Comparison of ENCODE assay signal across 8 cellular contexts in the genomic region with DNA sequence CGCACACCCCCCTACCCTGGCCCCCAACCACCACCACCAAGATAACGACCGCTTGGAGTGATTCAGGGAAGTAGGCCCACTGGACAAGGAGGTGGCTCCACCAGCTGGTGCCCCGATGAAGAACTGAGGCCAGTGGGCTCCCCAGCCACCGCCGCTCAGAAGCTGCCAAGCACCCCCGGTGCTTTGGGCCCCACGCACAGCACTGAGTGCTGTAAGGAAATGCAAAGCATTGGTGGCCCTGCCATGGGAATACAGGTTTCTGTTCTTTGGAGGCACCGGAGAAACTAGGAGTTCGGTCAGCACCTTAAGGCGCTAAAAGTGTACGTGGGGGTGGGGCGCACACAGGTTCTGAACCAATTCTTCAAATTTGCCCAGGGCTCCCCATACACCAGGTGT. TPM values are rescaled to one million over a fixed set of nuclear protein-coding genes. Genes with fewer than 3 reads are reported as not detected.
DNase-seq lines count a peak whose midpoint lies in the region; ATAC-seq and TF ChIP-seq lines count a peak whose summit lies in the region.

No MANE protein-coding gene starts in this region.

- BruUV-seq in Calu3 (replicated peaks; lab: Mats Ljungman, UMichigan): no TSS peak

- H3K27ac Mint-ChIP-seq in Calu3 (ENCODE audit: unreplicated experiment): peak overlapping the region; percentile 74
- H3K27ac Mint-ChIP-seq in T-cell: no peak overlapping the region
- H3K27ac Mint-ChIP-seq in osteocyte (ENCODE audit: unreplicated experiment): peak overlapping the region; percentile 94

- intact Hi-C loops in Calu3 (cut with micrococcal nuclease; ENCODE audit: unreplicated experiment): loop anchor here (2.0 to 5.0 kb wide), 2 partner anchors 57 to 127 kb away; partner anchors contain the start of gene ME3

- CTCF ChIA-PET in Calu3 (lab: Charles Lee) (interaction anchor here (0.6 to 0.7 kb wide), 2 partner anchors 124 to 301 kb away, joined by 6 read pairs; no protein-coding TSS in a partner anchor), T-cell (lab: Charles Lee) (no interaction called here), GM10248 (lab: Yijun Ruan, JAX) (interaction anchor here (1.4 to 1.9 kb wide), 3 partner anchors 10 to 343 kb away, joined by 3 to 5 read pairs (median 5); no protein-coding TSS in a partner anchor)

- peak overlapping the region; percentile 73 for H3K4me3 ChIP-seq in fibroblast of villous mesenchyme (ENCODE audit: low read depth, low read length)

- peaks cover 5% of the 10 kb centered on the region for H3K4me1 Mint-ChIP-seq in Calu3 (ENCODE audit: low read depth, unreplicated experiment)
- H3K4me1 Mint-ChIP-seq in T-cell: peaks cover 5 to 6% (median 5%) of the 10 kb centered on the region in 3 donors
- peaks cover 66% of the 10 kb centered on the region for H3K4me1 Mint-ChIP-seq in osteocyte (ENCODE audit: unreplicated experiment)

- H3K9me3 Mint-ChIP-seq in Calu3 (ENCODE audit: low read depth, unreplicated experiment) (no peaks in the 10 kb centered on the region), T-cell (no peaks in the 10 kb centered on the region), osteocyte (ENCODE audit: unreplicated experiment) (no peaks in the 10 kb centered on the region)

- POLR2A ChIA-PET in T-cell (lab: Charles Lee): no interaction called here
- POLR2A ChIA-PET in GM10248 (lab: Yijun Ruan, JAX): no interaction called here

- no peak for DNase-seq in Calu3
- DNase-seq in T-cell: no peak
- DNase-seq in fibroblast of villous mesenchyme (ENCODE audit: low read depth): no peak
- DNase-seq in osteocyte (ENCODE audit: extremely low spot score, unreplicated experiment): no peak
- DNase-seq in stimulated activated CD4-positive, alpha-beta T cell treated with anti-CD3 and anti-CD28 coated beads, Interleukin-15, amount 100 ng/mL, for 24 hours: no peak
- DNase-seq in HuH-7.5 (ENCODE audit: low spot score): no peak
- no peak for DNase-seq in NCI-H2029 treated with DMSO at 0.1 percent for 48 hours (lab: John Stamatoyannopoulos, UW)
- DNase-seq in GM10248 (ENCODE audit: extremely low spot score): no peak

- TF ChIP-seq CTCF in Calu3 (IDR thresholded peaks at IDR 0.05; ENCODE audit: unreplicated experiment) (no peak), fibroblast of villous mesenchyme (IDR thresholded peaks at IDR 0.05; ENCODE audit: insufficient read depth, low read depth, low read length) (no peak), osteocyte (IDR thresholded peaks at IDR 0.05) (peak; percentile 45), GM10248 (IDR thresholded peaks at IDR 0.05; ENCODE audit: control extremely low read depth, extremely low read depth, low read depth, missing control alignments) (no peak)

- no peak for ATAC-seq in T-cell (replicated peaks in 1 of 4)

- no peaks in the 10 kb centered on the region for H3K27me3 Mint-ChIP-seq in Calu3 (ENCODE audit: unreplicated experiment)
- peaks cover 41 to 48% of the 10 kb centered on the region in 2 donors for H3K27me3 Mint-ChIP-seq in T-cell
- no peaks in the 10 kb centered on the region for H3K27me3 Mint-ChIP-seq in osteocyte (ENCODE audit: unreplicated experiment)

- peaks cover 16% of the 10 kb centered on the region for H3K36me3 Mint-ChIP-seq in Calu3 (ENCODE audit: insufficient read depth, unreplicated experiment)
- H3K36me3 Mint-ChIP-seq in T-cell: no peaks in the 10 kb centered on the region
- peaks cover 3% of the 10 kb centered on the region for H3K36me3 Mint-ChIP-seq in osteocyte (ENCODE audit: unreplicated experiment)

- H3K4me3 Mint-ChIP-seq in Calu3 (ENCODE audit: low read depth, unreplicated experiment) (peak overlapping the region; percentile 74), T-cell (peak overlapping the region; percentile 39 to 65 (median 42)), osteocyte (ENCODE audit: unreplicated experiment) (peak overlapping the region; percentile 76)

RNA-seq across cellular contexts. Expression of gene PRSS23, which starts 0.7 kb away (rescaled TPM):
- total RNA-seq in Calu3 (2022): 13.9 and 14.5 TPM in 2 replicates
- total RNA-seq in T-cell: 1 to 10 TPM; 1.3 to 4.3 (median 1.6) TPM
- 131 and 136 TPM in 2 replicates for total RNA-seq in fibroblast of villous mesenchyme
- 545 and 556 TPM in 2 replicates for total RNA-seq in osteocyte

Comparison
In these comparisons a context has a peak if more than half of its experiments do, and no peak if none do; other contexts are left out.
1. H3K27ac Mint-ChIP-seq: peak in Calu3 (single experiment) and osteocyte (single experiment); none in T-cell (0 of 2).
2. CTCF ChIA-PET loops: an anchor here in Calu3 (0.6 to 0.7 kb wide) and GM10248 (1.4 to 1.9 kb wide); none called in T-cell.
3. Peak in every context shown above with its lines, with median percentiles within 50 percentile points of each other: H3K4me3 Mint-ChIP-seq.